1 cellular context compared by ENCODE assay signal in genomic region chr14:100328495-100329163, GRCh38.
TF ChIP-seq lines count a peak whose summit lies in the region.

No MANE protein-coding gene starts in this region.

TF ChIP-seq in HepG2, 621 proteins besides CTCF, POLR2A, EP300 and RAD21 (continued from another document):
- TF ChIP-seq ZNF710 (CRISPR knock-in tag; IDR thresholded peaks at IDR 0.05; ENCODE audit: borderline replicate concordance) (0 out of 2 replicates have a peak, but pooled peaks have one; percentile 50), ZSCAN29 (CRISPR knock-in tag; conservative IDR thresholded peaks at IDR 0.05) (peak; percentile 68; the same call in 1 of the 2 replicates), TEAD3 (CRISPR knock-in tag; optimal IDR thresholded peaks at IDR 0.05; ENCODE audit: borderline replicate concordance) (no peak), CHCHD3 (CRISPR knock-in tag; IDR thresholded peaks at IDR 0.05) (0 out of 2 replicates have a peak, but pooled peaks have one; percentile 8), ZBTB42 (CRISPR knock-in tag; IDR thresholded peaks at IDR 0.05) (peak; percentile 85), ZBTB46 (CRISPR knock-in tag; IDR thresholded peaks at IDR 0.05; ENCODE audit: borderline replicate concordance) (0 out of 2 replicates have a peak, but pooled peaks have one; percentile 80)
